ENCODE assay signal across 11 cellular contexts in genomic region chr2:86453838-86454237, GRCh38. TPM values are rescaled to one million over a fixed set of nuclear protein-coding genes. Genes with fewer than 3 reads are reported as not detected.
A peak's percentile ranks its signal among the peaks of the same experiment; 100 is the strongest.
DNase-seq lines count a peak whose midpoint lies in the region; ATAC-seq, FAIRE-seq and TF ChIP-seq lines count a peak whose summit lies in the region.
"Had no signal": no experiment of that assay in that cellular context is flagged by ENCODE, and none has a peak within 500 bp of the region (broad histone marks: within the 10 kb centered on the region; RNA-seq: fewer than 3 reads in every experiment).

No MANE protein-coding gene starts in this region.

- H3K36me3 ChIP-seq in IMR-90 (ENCODE audit: control insufficient read depth, insufficient read depth, low read length) (peaks cover 49% of the 10 kb centered on the region), adrenal gland (replicated peaks in 1 of 2) (peaks cover 0 to 72% of the 10 kb centered on the region in 2 donors), skeletal muscle tissue (ENCODE audit: control insufficient read depth in 3 of 3, insufficient read depth in 3 of 3, low read length in 3 of 3) (peaks cover 23 to 52% (median 51%) of the 10 kb centered on the region in 3 donors)
- H3K36me3 ChIP-seq in CD8-positive, alpha-beta T cell (ENCODE audit: insufficient read depth, low read length), result peaks cover 62% of the 10 kb centered on the region
- H3K36me3 ChIP-seq: breast epithelium, uterus had no signal

- peaks cover 93% of the 10 kb centered on the region for H3K36me3 Mint-ChIP-seq in CD8-positive, alpha-beta T cell

- no peak for TF ChIP-seq RAD21 in IMR-90 (IDR thresholded peaks at IDR 0.05; ENCODE audit: low read length)

- no peak overlapping the region for H2BK120ac ChIP-seq in IMR-90 (ENCODE audit: low read depth, low read length)

- TF ChIP-seq POLR2A in IMR-90 (IDR thresholded peaks at IDR 0.05; ENCODE audit: low read depth, low read length) (no peak), adrenal gland (IDR thresholded peaks at IDR 0.05) (no peak), GM12891 (IDR thresholded peaks at IDR 0.05; ENCODE audit: low read depth, low read length) (no peak)

- H3K23ac ChIP-seq in IMR-90 (ENCODE audit: low read depth, low read length), result no peak overlapping the region

- H3K14ac ChIP-seq in IMR-90 (replicated peaks; ENCODE audit: low read depth, low read length), result no peak overlapping the region

- H3K27ac ChIP-seq in IMR-90 (ENCODE audit: insufficient read depth, low read length), result no peak overlapping the region
- H3K27ac ChIP-seq in adrenal gland, result peak overlapping the region in 2 of 5 donors; percentile 9 to 13
- peak overlapping the region; percentile 3 for H3K27ac ChIP-seq in skeletal muscle tissue (ENCODE audit: low read depth, low read length)
- H3K27ac ChIP-seq in CD8-positive, alpha-beta T cell (ENCODE audit: low read depth, low read length), result no peak overlapping the region
- H3K27ac ChIP-seq: uterus had no signal

- H3K56ac ChIP-seq in IMR-90 (ENCODE audit: extremely low read depth, insufficient read depth, low read length), result no peak overlapping the region

- H3K27me3 ChIP-seq in IMR-90 (ENCODE audit: control insufficient read depth, insufficient read depth, low read length) (no peaks in the 10 kb centered on the region), adrenal gland (no peaks in the 10 kb centered on the region), skeletal muscle tissue (ENCODE audit: control insufficient read depth in 3 of 3, insufficient read depth in 3 of 3, low read length in 3 of 3) (no peaks in the 10 kb centered on the region)
- H3K27me3 ChIP-seq in CD8-positive, alpha-beta T cell (ENCODE audit: insufficient read depth, low read length), result no peaks in the 10 kb centered on the region
- H3K27me3 ChIP-seq: breast epithelium, uterus had no signal

- peaks cover 27 to 42% of the 10 kb centered on the region in 2 experiments for H3K79me1 ChIP-seq in IMR-90 (ENCODE audit: low read depth in 1 of 2, low read length in 2 of 2)

- no peak for FAIRE-seq in GM12891 (lab: Jason Lieb, UNC)

- H3K9me3 Mint-ChIP-seq in CD8-positive, alpha-beta T cell, result no peaks in the 10 kb centered on the region

- no peak overlapping the region for H2AK9ac ChIP-seq in IMR-90 (replicated peaks; ENCODE audit: low read depth, low read length, poor library complexity)

- H3K4me1 Mint-ChIP-seq in CD8-positive, alpha-beta T cell (ENCODE audit: low read depth), result peaks cover 42% of the 10 kb centered on the region

- H3K27ac Mint-ChIP-seq in CD8-positive, alpha-beta T cell, result no peak overlapping the region
- H3K27ac Mint-ChIP-seq: activated CD4-positive, alpha-beta T cell treated with anti-CD3 and anti-CD28 coated beads for 36 hours had no signal

- ATAC-seq in IMR-90 (ENCODE audit: low read depth) (peak; percentile 61), GM18909 (IDR thresholded peaks at IDR 0.05; ENCODE audit: poor library complexity, unreplicated experiment) (no peak), GM19395 (IDR thresholded peaks at IDR 0.05; ENCODE audit: unreplicated experiment) (no peak)
- ATAC-seq in CD8-positive, alpha-beta T cell, result no peak
- ATAC-seq: activated CD4-positive, alpha-beta T cell treated with anti-CD3 and anti-CD28 coated beads for 36 hours had no signal

- no CpG with 5 or more reads among the region's 2 CpGs for WGBS in IMR-90 (ENCODE audit: extremely low coverage in 2 of 2, insufficient read length in 1 of 2), 2 experiments
- whole genome bisulfite sequencing in adrenal gland, 4 donors, result 8 to 21% (median 13%) methylated on average over 2 of the region's 2 CpGs

- dilution Hi-C loops in IMR-90 (cut with HindIII; ENCODE audit: low sequenced_read_pairs, unreplicated experiment), result no loop called here

- H3K18ac ChIP-seq in IMR-90 (ENCODE audit: low read depth, low read length), result no peak overlapping the region

- no TSS peak for BruUV-seq in IMR-90 (replicated peaks; lab: Mats Ljungman, UMichigan)

- H2AK5ac ChIP-seq in IMR-90 (ENCODE audit: low read depth, low read length), result no peak overlapping the region

- no peak overlapping the region for H4K8ac ChIP-seq in IMR-90 (ENCODE audit: low read depth in 2 of 2, low read length in 2 of 2)

- TF ChIP-seq CTCF in IMR-90 (conservative IDR thresholded peaks at IDR 0.05; ENCODE audit: low read depth, low read length) (no peak), adrenal gland (IDR thresholded peaks at IDR 0.05) (no peak)
- TF ChIP-seq CTCF in CD8-positive, alpha-beta T cell (IDR thresholded peaks at IDR 0.05), result no peak

- no peak overlapping the region for H4K91ac ChIP-seq in IMR-90 (ENCODE audit: insufficient read depth, low read depth, low read length)

- H4K5ac ChIP-seq in IMR-90 (ENCODE audit: low read depth, low read length), result no peak overlapping the region

- H3K9me3 ChIP-seq in IMR-90 (ENCODE audit: control insufficient read depth, insufficient read depth, low read length), result no peaks in the 10 kb centered on the region
- no peaks in the 10 kb centered on the region for H3K9me3 ChIP-seq in adrenal gland (replicated peaks in 1 of 3)
- no peaks in the 10 kb centered on the region for H3K9me3 ChIP-seq in skeletal muscle tissue (ENCODE audit: control insufficient read depth in 3 of 3, low read length in 3 of 3)
- no peaks in the 10 kb centered on the region for H3K9me3 ChIP-seq in CD8-positive, alpha-beta T cell (ENCODE audit: low read length)
- H3K9me3 ChIP-seq: breast epithelium, uterus had no signal

- H3K4me1 ChIP-seq in IMR-90 (ENCODE audit: control insufficient read depth, insufficient read depth, low read length), result no peaks in the 10 kb centered on the region
- peaks cover 7 to 16% of the 10 kb centered on the region in 2 donors for H3K4me1 ChIP-seq in adrenal gland (replicated peaks in 1 of 2)
- H3K4me1 ChIP-seq in skeletal muscle tissue (ENCODE audit: control insufficient read depth in 3 of 3, insufficient read depth in 3 of 3, low read length in 3 of 3), result peaks cover 3 to 10% (median 7%) of the 10 kb centered on the region in 3 donors
- H3K4me1 ChIP-seq in CD8-positive, alpha-beta T cell (ENCODE audit: insufficient read depth, low read length), result peaks cover 8% of the 10 kb centered on the region

- in situ Hi-C loops in IMR-90 (cut with MboI; ENCODE audit: low sequenced_read_pairs), result no loop called here

- intact Hi-C loops in IMR-90 (cut with micrococcal nuclease) (no loop called here), adrenal gland (cut with DNase I) (no loop called here)
- intact Hi-C loops in CD8-positive, alpha-beta T cell (cut with DNase I, micrococcal nuclease), result loop anchor here in 1 of 2 experiments (1.0 kb wide), 1 partner anchor 11 kb away; no protein-coding TSS in a partner anchor

- no peak overlapping the region for H2BK5ac ChIP-seq in IMR-90 (ENCODE audit: low read depth, low read length, poor library complexity, severe bottlenecking)

- peaks cover 26% of the 10 kb centered on the region for H4K20me1 ChIP-seq in IMR-90 (ENCODE audit: insufficient read depth, low read length)

- peak; percentile 57 for DNase-seq in IMR-90
- peak; percentile 53 to 90 (median 74) for DNase-seq in adrenal gland
- DNase-seq in globus pallidus (ENCODE audit: low spot score), result peak; percentile 50
- no peak for DNase-seq in CD8-positive, alpha-beta T cell
- no peak for DNase-seq in GM12891 (ENCODE audit: insufficient read length, low spot score)
- DNase-seq: activated CD4-positive, alpha-beta T cell treated with anti-CD3 and anti-CD28 coated beads for 36 hours had no signal

- peaks cover 3% of the 10 kb centered on the region; the same call in 1 of the 2 replicates for H3K9me1 ChIP-seq in IMR-90 (ENCODE audit: insufficient read depth, low read length)

- CTCF ChIA-PET in IMR-90 (lab: Yijun Ruan, JAX), result no interaction called here
- CTCF ChIA-PET in CD8-positive, alpha-beta T cell (lab: Charles Lee), result no interaction called here

- H3K4me3 Mint-ChIP-seq in CD8-positive, alpha-beta T cell, result no peak overlapping the region
- H3K4me3 Mint-ChIP-seq: activated CD4-positive, alpha-beta T cell treated with anti-CD3 and anti-CD28 coated beads for 36 hours had no signal

- no peak overlapping the region for H2BK15ac ChIP-seq in IMR-90 (ENCODE audit: low read depth, low read length)

- H2AFZ ChIP-seq in IMR-90 (replicated peaks; ENCODE audit: low read length, poor library complexity), result no peak overlapping the region

- POLR2A ChIA-PET in IMR-90 (lab: Charles Lee; ENCODE audit: unreplicated experiment), result no interaction called here
- POLR2A ChIA-PET in CD8-positive, alpha-beta T cell (lab: Charles Lee), result interaction anchor here (4.2 kb wide), 1 partner anchor 12 kb away, joined by 27 read pairs; the partner anchor contains the start of gene KDM3A

- H3K4ac ChIP-seq in IMR-90 (ENCODE audit: low read depth, low read length), result no peak overlapping the region

- H2BK20ac ChIP-seq in IMR-90 (ENCODE audit: low read depth, low read length), result no peak overlapping the region

- no peak overlapping the region for H3K4me3 ChIP-seq in IMR-90 (ENCODE audit: insufficient read depth, low read depth, low read length)
- no peak overlapping the region for H3K4me3 ChIP-seq in adrenal gland
- H3K4me3 ChIP-seq in skeletal muscle tissue (ENCODE audit: low read length in 3 of 3), result no peak overlapping the region
- no peak overlapping the region for H3K4me3 ChIP-seq in CD8-positive, alpha-beta T cell (ENCODE audit: low read depth, low read length)
- H3K4me3 ChIP-seq: breast epithelium, uterus had no signal

- H3K9ac ChIP-seq in IMR-90 (ENCODE audit: low read depth, low read length) (no peak overlapping the region), skeletal muscle tissue (ENCODE audit: low read depth in 1 of 3, low read length in 3 of 3) (no peak overlapping the region)

- no peak overlapping the region for H3K4me2 ChIP-seq in IMR-90 (ENCODE audit: low read depth, low read length)

- H3K27me3 Mint-ChIP-seq in CD8-positive, alpha-beta T cell (ENCODE audit: low read depth), result no peaks in the 10 kb centered on the region
- H3K27me3 Mint-ChIP-seq: activated CD4-positive, alpha-beta T cell treated with anti-CD3 and anti-CD28 coated beads for 36 hours had no signal

TF ChIP-seq in IMR-90, 13 proteins besides CTCF, POLR2A, EP300 and RAD21 (continues in another document):
- no peak for TF ChIP-seq NFE2L2 (IDR thresholded peaks at IDR 0.05; ENCODE audit: low read depth, low read length)
- no peak for TF ChIP-seq FOS (IDR thresholded peaks at IDR 0.05; ENCODE audit: low read depth, low read length)
- TF ChIP-seq MAZ (IDR thresholded peaks at IDR 0.05; ENCODE audit: borderline replicate concordance, low read depth, low read length), result no peak

TF ChIP-seq in GM12891, 5 proteins besides CTCF, POLR2A, EP300 and RAD21 (continues in another document):
- TF ChIP-seq PAX5 (IDR thresholded peaks at IDR 0.05; ENCODE audit: insufficient read depth, low read length, severe bottlenecking) (no peak), POU2F2 (IDR thresholded peaks at IDR 0.05; ENCODE audit: low read depth, low read length) (no peak), POLR2AphosphoS5 (IDR thresholded peaks at IDR 0.05; ENCODE audit: low read depth, low read length) (no peak)

RNA-seq across cellular contexts. Expression of gene KDM3A, which starts 12.7 kb away (rescaled TPM):
- total RNA-seq in IMR-90 (2012; rRNA removed) (33.3 and 35.8 TPM in 2 replicates), adrenal gland (10 to 100 TPM; 16.7 to 54.6 (median 29.6) TPM), skeletal muscle tissue (41.2 TPM)
- polyA plus RNA-seq in IMR-90 (2012; rRNA removed) (21.3 and 24.8 TPM in 2 replicates), adrenal gland (10 to 100 TPM; 26.8 to 41.7 (median 35.0) TPM)
- polyA plus RNA-seq in IMR-90 (2012; cell fraction: cytosol; rRNA removed), result 4.4 and 5.9 TPM in 2 replicates
- polyA plus RNA-seq in IMR-90 (2012; cell fraction: nucleus; rRNA removed; ENCODE audit: low replicate concordance), result 17.0 and 133 TPM in 2 replicates
- total RNA-seq in CD8-positive, alpha-beta T cell, result 100 to 1,000 TPM; 226 to 227 TPM
- 33.6 TPM for polyA plus RNA-seq in GM12891 (2012; ENCODE audit: low read depth, missing spikeins)

Comparison
In these comparisons a context has a peak if more than half of its experiments do, and no peak if none do; other contexts are left out.
1. DNase-seq: peak in IMR-90 (single experiment), adrenal gland (7 of 7) and globus pallidus (single experiment); none in CD8-positive, alpha-beta T cell (0 of 7) and GM12891 (single experiment).